ENCODE assay signal across 20 cellular contexts in the genomic region with DNA sequence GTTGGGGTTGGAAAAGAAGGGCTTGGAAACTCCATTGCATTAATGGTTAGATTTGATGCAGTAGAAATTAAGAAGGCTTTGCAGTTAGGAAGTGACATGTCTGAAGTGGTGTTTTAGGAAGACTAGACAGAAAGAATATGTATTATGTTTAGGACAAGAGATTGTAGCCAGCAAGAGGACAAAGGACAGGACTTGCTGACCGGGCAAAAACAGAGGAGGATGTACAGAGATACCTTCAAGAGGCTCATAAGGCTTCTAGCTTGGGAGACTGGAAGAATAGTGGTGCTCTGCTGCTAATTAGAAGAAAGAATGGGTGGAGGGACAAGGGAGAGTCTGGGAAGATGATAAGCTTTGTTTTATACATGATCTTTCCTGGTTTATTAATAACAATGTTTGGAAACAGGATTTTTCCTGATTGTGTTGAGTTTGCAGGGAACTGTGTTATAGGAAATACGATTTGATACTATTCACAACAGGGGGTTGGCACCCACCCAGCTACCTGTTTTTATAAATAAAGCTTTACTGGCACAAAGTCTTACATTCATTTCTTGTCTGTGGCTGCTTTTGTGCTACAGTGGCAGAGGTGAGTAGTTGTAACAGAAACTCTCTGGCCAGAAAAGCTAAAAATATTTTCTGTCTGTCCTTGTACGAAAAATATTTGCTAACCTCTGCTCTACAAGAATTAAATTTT. TPM values are rescaled to one million over a fixed set of nuclear protein-coding genes. Genes with fewer than 3 reads are reported as not detected.
DNase-seq lines count a peak whose midpoint lies in the region; TF ChIP-seq lines count a peak whose summit lies in the region.
"Had no signal": no experiment of that assay in that cellular context is flagged by ENCODE, and none has a peak within 500 bp of the region (broad histone marks: within the 10 kb centered on the region; RNA-seq: fewer than 3 reads in every experiment).

No MANE protein-coding gene starts in this region.

- TF ChIP-seq CTCF in choroid plexus epithelial cell (conservative IDR thresholded peaks at IDR 0.05; ENCODE audit: low read depth, low read length), result no peak
- TF ChIP-seq CTCF in osteocyte (IDR thresholded peaks at IDR 0.05), result no peak

- CTCF ChIA-PET in activated naive CD4-positive, alpha-beta T cell treated with anti-CD3 and anti-CD28 coated beads, Interleukin-2, amount 10 ng/mL, durations not matched to agents 7 days and 5 days (lab: Charles Lee), result interaction anchor here (1.0 kb wide), 1 partner anchor 132 kb away, joined by 3 read pairs; no protein-coding TSS in a partner anchor

- peaks cover 51% of the 10 kb centered on the region for H3K36me3 Mint-ChIP-seq in activated naive CD4-positive, alpha-beta T cell treated with anti-CD3 and anti-CD28 coated beads, Interleukin-2, amount 10 ng/mL, durations not matched to agents 7 days and 5 days
- peaks cover 21% of the 10 kb centered on the region for H3K36me3 Mint-ChIP-seq in osteocyte (ENCODE audit: unreplicated experiment)

- no peak for TF ChIP-seq EP300 in Ishikawa (IDR thresholded peaks at IDR 0.05; ENCODE audit: borderline replicate concordance)

- H3K4me3 ChIP-seq in choroid plexus epithelial cell (ENCODE audit: low read depth, low read length), result no peak overlapping the region
- H3K4me3 ChIP-seq: BLaER1 had no signal

- DNase-seq in activated naive CD4-positive, alpha-beta T cell treated with anti-CD3 and anti-CD28 coated beads, Interleukin-2, amount 10 ng/mL, durations not matched to agents 7 days and 5 days, result no peak
- DNase-seq in activated naive CD4-positive, alpha-beta T cell (lab: John Stamatoyannopoulos, UW), result no peak
- DNase-seq in choroid plexus epithelial cell (ENCODE audit: low read depth) (peak; percentile 13), osteocyte (ENCODE audit: extremely low spot score, unreplicated experiment) (no peak), iPS-NIHi11 (ENCODE audit: low spot score) (no peak), AG20443 (ENCODE audit: low spot score) (no peak), amygdala (lab: John Stamatoyannopoulos, UW) (no peak)
- DNase-seq: CD8-positive, alpha-beta T cell; DMS79 treated with DMSO at 0.1 percent for 48 hours; HCEC 1CT; NCI-H1105 treated with DMSO at 0.1 percent for 48 hours; NCI-H1694; NCI-H2081 treated with DMSO at 0.1 percent for 48 hours; NCI-H446 treated with DMSO at 0.1 percent for 48 hours; OCI-M1; SHP77 treated with DMSO at 0.1 percent for 48 hours; SK-N-SH had no signal

- peak overlapping the region; percentile 56 for H3K27ac Mint-ChIP-seq in activated naive CD4-positive, alpha-beta T cell treated with anti-CD3 and anti-CD28 coated beads, Interleukin-2, amount 10 ng/mL, durations not matched to agents 7 days and 5 days
- H3K27ac Mint-ChIP-seq in osteocyte (ENCODE audit: unreplicated experiment), result peak overlapping the region; percentile 9
- H3K27ac Mint-ChIP-seq: CD8-positive, alpha-beta T cell had no signal

- no peak overlapping the region for H3K4me3 Mint-ChIP-seq in activated naive CD4-positive, alpha-beta T cell treated with anti-CD3 and anti-CD28 coated beads, Interleukin-2, amount 10 ng/mL, durations not matched to agents 7 days and 5 days
- H3K4me3 Mint-ChIP-seq in osteocyte (ENCODE audit: unreplicated experiment), result no peak overlapping the region
- H3K4me3 Mint-ChIP-seq: CD8-positive, alpha-beta T cell had no signal

- H3K27me3 Mint-ChIP-seq in activated naive CD4-positive, alpha-beta T cell treated with anti-CD3 and anti-CD28 coated beads, Interleukin-2, amount 10 ng/mL, durations not matched to agents 7 days and 5 days, result no peaks in the 10 kb centered on the region
- no peaks in the 10 kb centered on the region for H3K27me3 Mint-ChIP-seq in osteocyte (ENCODE audit: unreplicated experiment)

- H3K9me3 Mint-ChIP-seq in activated naive CD4-positive, alpha-beta T cell treated with anti-CD3 and anti-CD28 coated beads, Interleukin-2, amount 10 ng/mL, durations not matched to agents 7 days and 5 days, result no peaks in the 10 kb centered on the region
- no peaks in the 10 kb centered on the region for H3K9me3 Mint-ChIP-seq in osteocyte (ENCODE audit: unreplicated experiment)
- H3K9me3 Mint-ChIP-seq: CD8-positive, alpha-beta T cell had no signal

- peaks cover 2% of the 10 kb centered on the region for H3K4me1 Mint-ChIP-seq in activated naive CD4-positive, alpha-beta T cell treated with anti-CD3 and anti-CD28 coated beads, Interleukin-2, amount 10 ng/mL, durations not matched to agents 7 days and 5 days
- no peaks in the 10 kb centered on the region for H3K4me1 Mint-ChIP-seq in osteocyte (ENCODE audit: unreplicated experiment)

- no peak for TF ChIP-seq RAD21 in Ishikawa (IDR thresholded peaks at IDR 0.05; ENCODE audit: low read depth)

TF ChIP-seq in Ishikawa, 13 proteins besides CTCF, POLR2A, EP300 and RAD21:
- TF ChIP-seq FOXM1 (IDR thresholded peaks at IDR 0.05; ENCODE audit: borderline replicate concordance, low read depth), result no peak
- peak; percentile 45; the same call in 1 of the 2 replicates for TF ChIP-seq NFIC (IDR thresholded peaks at IDR 0.05)
- no peak for TF ChIP-seq TAF1 (IDR thresholded peaks at IDR 0.05; ENCODE audit: low read depth)

RNA-seq across cellular contexts. Expression of a gene that starts 37.1 kb away (rescaled TPM):
- total RNA-seq in osteocyte, result not detected in 2 replicates
- total RNA-seq: CD8-positive, alpha-beta T cell; RPMI7951 had no signal

RNA-seq across cellular contexts. Expression of a gene that starts 47.4 kb away (rescaled TPM):
- total RNA-seq in osteocyte, result 41.2 and 43.4 TPM in 2 replicates

RNA-seq across cellular contexts. Expression of a gene that starts 49.5 kb away (rescaled TPM):
- total RNA-seq in osteocyte, result 14.0 TPM in 2 replicates
